ENCODE assay signal across 9 cellular contexts in genomic region chr13:73335226-73335625, GRCh38.
DNase-seq lines count a peak whose midpoint lies in the region; ATAC-seq, FAIRE-seq and TF ChIP-seq lines count a peak whose summit lies in the region.
"Had no signal": no experiment of that assay in that cellular context is flagged by ENCODE, and none has a peak within 500 bp of the region (broad histone marks: within the 10 kb centered on the region; RNA-seq: fewer than 3 reads in every experiment).

No MANE protein-coding gene starts in this region.

- H3K4me2 ChIP-seq in SK-N-SH = no peak overlapping the region

- H3K9ac ChIP-seq in SK-N-SH = no peak overlapping the region

- peak; percentile 86 for ATAC-seq in HG02973 (IDR thresholded peaks at IDR 0.05; ENCODE audit: unreplicated experiment)

- no peaks in the 10 kb centered on the region for H3K9me2 ChIP-seq in SK-N-SH

- TF ChIP-seq POLR2A in vagina (IDR thresholded peaks at IDR 0.05) = no peak

- no peaks in the 10 kb centered on the region for H4K20me1 ChIP-seq in SK-N-SH (ENCODE audit: insufficient read depth)

- 46% methylated on average over 5 of the region's 5 CpGs for WGBS in SK-N-SH (ENCODE audit: low lambda C conversion rate)
- WGBS in small intestine, 3 donors = 13 to 41% (median 16%) methylated on average over 5 of the region's 5 CpGs

- no peaks in the 10 kb centered on the region for H3F3A ChIP-seq in SK-N-SH (replicated peaks; ENCODE audit: insufficient read depth)

- H3K79me2 ChIP-seq in SK-N-SH (ENCODE audit: insufficient read depth) = no peaks in the 10 kb centered on the region

- H3K4me3 Mint-ChIP-seq in activated T-helper 1 cell treated with anti-CD3 and anti-CD28 coated beads, Interleukin-12 subunit alpha, Interleukin-12 subunit beta, Interleukin-2, Interleukin-4 antibody, amounts not matched to agents 30 ng/mL and 10 ng/mL and 1 ng/mL, durations not matched to agents 14 hours and 24 hours and 36 hours = no peak overlapping the region

- peak overlapping the region; percentile 50 for H2AFZ ChIP-seq in SK-N-SH (ENCODE audit: low read depth)

- no peak for TF ChIP-seq EP300 in SK-N-SH (IDR thresholded peaks at IDR 0.05; ENCODE audit: borderline replicate concordance in 1 of 2, low read depth in 1 of 2, low read length in 1 of 2)

- no peak overlapping the region for H3K4me3 ChIP-seq in SK-N-SH (ENCODE audit: low read depth in 2 of 2, low read length in 1 of 2)
- H3K4me3 ChIP-seq in small intestine (ENCODE audit: low read depth in 1 of 2, low read length in 2 of 2) = no peak overlapping the region
- H3K4me3 ChIP-seq in vagina = no peak overlapping the region
- H3K4me3 ChIP-seq: thyroid gland had no signal

- intact Hi-C loops in vagina (cut with DNase I) = no loop called here
- intact Hi-C loops in activated T-helper 1 cell treated with anti-CD3 and anti-CD28 coated beads, Interleukin-12 subunit alpha, Interleukin-12 subunit beta, Interleukin-2, Interleukin-4 antibody, amounts not matched to agents 30 ng/mL and 10 ng/mL and 1 ng/mL, durations not matched to agents 14 hours and 24 hours and 36 hours (cut with micrococcal nuclease) = no loop called here

- peaks cover 2% of the 10 kb centered on the region for H3K9me3 Mint-ChIP-seq in activated T-helper 1 cell treated with anti-CD3 and anti-CD28 coated beads, Interleukin-12 subunit alpha, Interleukin-12 subunit beta, Interleukin-2, Interleukin-4 antibody, amounts not matched to agents 30 ng/mL and 10 ng/mL and 1 ng/mL, durations not matched to agents 14 hours and 24 hours and 36 hours

- FAIRE-seq in GM19239 (lab: Jason Lieb, UNC) (peak; percentile 95), small intestine (lab: Jason Lieb, UNC) (peak; percentile 74)

- H3K27me3 Mint-ChIP-seq in activated T-helper 1 cell treated with anti-CD3 and anti-CD28 coated beads, Interleukin-12 subunit alpha, Interleukin-12 subunit beta, Interleukin-2, Interleukin-4 antibody, amounts not matched to agents 30 ng/mL and 10 ng/mL and 1 ng/mL, durations not matched to agents 14 hours and 24 hours and 36 hours (ENCODE audit: insufficient read depth) = peaks cover 4% of the 10 kb centered on the region

- DNase-seq in GM19239 (ENCODE audit: insufficient read length, low spot score) (peak; percentile 6), SK-N-SH (no peak), small intestine (peak; percentile 86), vagina (ENCODE audit: extremely low spot score in 2 of 2) (no peak), NCI-H2107 treated with DMSO at 0.1 percent for 48 hours (lab: John Stamatoyannopoulos, UW; ENCODE audit: unreplicated experiment) (no peak)
- no peak for DNase-seq in activated T-helper 1 cell treated with anti-CD3 and anti-CD28 coated beads, Interleukin-12 subunit alpha, Interleukin-12 subunit beta, Interleukin-2, Interleukin-4 antibody, amounts not matched to agents 30 ng/mL and 10 ng/mL and 1 ng/mL, durations not matched to agents 14 hours and 24 hours and 36 hours (ENCODE audit: low spot score)
- DNase-seq: activated effector memory CD4-positive, alpha-beta T cell treated with anti-CD3 and anti-CD28 coated beads, Interleukin-2, amount 50 U/mL, for 16 hours; thyroid gland had no signal

- H3K27ac Mint-ChIP-seq in activated T-helper 1 cell treated with anti-CD3 and anti-CD28 coated beads, Interleukin-12 subunit alpha, Interleukin-12 subunit beta, Interleukin-2, Interleukin-4 antibody, amounts not matched to agents 30 ng/mL and 10 ng/mL and 1 ng/mL, durations not matched to agents 14 hours and 24 hours and 36 hours = no peak overlapping the region

- H3K36me3 ChIP-seq in SK-N-SH (replicated peaks in 1 of 2; ENCODE audit: control insufficient read depth in 1 of 2, insufficient read depth in 2 of 2, low read length in 1 of 2) (no peaks in the 10 kb centered on the region), small intestine (ENCODE audit: control insufficient read depth in 2 of 2, insufficient read depth in 2 of 2, low read length in 2 of 2) (no peaks in the 10 kb centered on the region), vagina (no peaks in the 10 kb centered on the region)
- H3K36me3 ChIP-seq: thyroid gland had no signal

- H3K27me3 ChIP-seq in SK-N-SH (ENCODE audit: insufficient read depth) = no peaks in the 10 kb centered on the region
- H3K27me3 ChIP-seq in small intestine (ENCODE audit: control insufficient read depth in 2 of 2, insufficient read depth in 2 of 2, low read length in 2 of 2) = no peaks in the 10 kb centered on the region
- no peaks in the 10 kb centered on the region for H3K27me3 ChIP-seq in vagina
- H3K27me3 ChIP-seq: thyroid gland had no signal

- H3K27ac ChIP-seq in SK-N-SH (ENCODE audit: low read depth in 2 of 2, low read length in 1 of 2) (no peak overlapping the region; a peak in 1 of 4 replicates), small intestine (ENCODE audit: low read depth in 1 of 2, low read length in 1 of 2) (no peak overlapping the region), vagina (no peak overlapping the region)
- H3K27ac ChIP-seq: thyroid gland had no signal

- POLR2A ChIA-PET in SK-N-SH (lab: Yijun Ruan, JAX) = no interaction called here

- H3K9me3 ChIP-seq in SK-N-SH (no peaks in the 10 kb centered on the region), small intestine (ENCODE audit: control insufficient read depth, low read depth) (no peaks in the 10 kb centered on the region), vagina (no peaks in the 10 kb centered on the region)
- H3K9me3 ChIP-seq: thyroid gland had no signal

- H3K36me3 Mint-ChIP-seq in activated T-helper 1 cell treated with anti-CD3 and anti-CD28 coated beads, Interleukin-12 subunit alpha, Interleukin-12 subunit beta, Interleukin-2, Interleukin-4 antibody, amounts not matched to agents 30 ng/mL and 10 ng/mL and 1 ng/mL, durations not matched to agents 14 hours and 24 hours and 36 hours (ENCODE audit: low read depth) = no peaks in the 10 kb centered on the region

- H3K4me1 Mint-ChIP-seq in activated T-helper 1 cell treated with anti-CD3 and anti-CD28 coated beads, Interleukin-12 subunit alpha, Interleukin-12 subunit beta, Interleukin-2, Interleukin-4 antibody, amounts not matched to agents 30 ng/mL and 10 ng/mL and 1 ng/mL, durations not matched to agents 14 hours and 24 hours and 36 hours (ENCODE audit: low read depth) = peaks cover 6% of the 10 kb centered on the region

- CTCF ChIA-PET in SK-N-SH (lab: Yijun Ruan, JAX) = no interaction called here

- TF ChIP-seq CTCF in SK-N-SH (IDR thresholded peaks at IDR 0.05) = no peak
- no peak for TF ChIP-seq CTCF in vagina (IDR thresholded peaks at IDR 0.05)

- TF ChIP-seq RAD21 in SK-N-SH (IDR thresholded peaks at IDR 0.05; ENCODE audit: low read length) = no peak

- H3K4me1 ChIP-seq in SK-N-SH (ENCODE audit: control insufficient read depth in 1 of 2, insufficient read depth in 2 of 2, low read depth in 1 of 2, low read length in 1 of 2) (peaks cover 0 to 6% of the 10 kb centered on the region in 2 experiments; a peak in 2 of 4 replicates), small intestine (ENCODE audit: control insufficient read depth in 2 of 2, insufficient read depth in 1 of 2, low read depth in 1 of 2, low read length in 1 of 2) (no peaks in the 10 kb centered on the region), vagina (peaks cover 5% of the 10 kb centered on the region)
- H3K4me1 ChIP-seq: thyroid gland had no signal

TF ChIP-seq in SK-N-SH, 30 proteins besides CTCF, POLR2A, EP300 and RAD21:
- TF ChIP-seq EZH2phosphoT487 (IDR thresholded peaks at IDR 0.05; ENCODE audit: borderline replicate concordance, low read depth) (no peak), JUND (IDR thresholded peaks at IDR 0.05) (0 out of 2 replicates have a peak, but pooled peaks have one; percentile 11), FOSL2 (IDR thresholded peaks at IDR 0.05; ENCODE audit: borderline replicate concordance, low read depth) (peak; percentile 19; the same call in 1 of the 2 replicates)

Comparison
In these comparisons a context has a peak if more than half of its experiments do, and no peak if none do; other contexts are left out.
1. DNase-seq: peak in GM19239 (single experiment) and small intestine (single experiment); none in SK-N-SH (single experiment), vagina (0 of 2), activated T-helper 1 cell treated with anti-CD3 and anti-CD28 coated beads, Interleukin-12 subunit alpha, Interleukin-12 subunit beta, Interleukin-2, Interleukin-4 antibody, amounts not matched to agents 30 ng/mL and 10 ng/mL and 1 ng/mL, durations not matched to agents 14 hours and 24 hours and 36 hours (single experiment) and NCI-H2107 treated with DMSO at 0.1 percent for 48 hours (single experiment).